ENCODE assay signal across 11 cellular contexts in genomic region chr9:127163409-127163808, GRCh38. TPM values are rescaled to one million over a fixed set of nuclear protein-coding genes. Genes with fewer than 3 reads are reported as not detected.
DNase-seq lines count a peak whose midpoint lies in the region; ATAC-seq and TF ChIP-seq lines count a peak whose summit lies in the region.
"Had no signal": no experiment of that assay in that cellular context is flagged by ENCODE, and none has a peak within 500 bp of the region (broad histone marks: within the 10 kb centered on the region; RNA-seq: fewer than 3 reads in every experiment).

No MANE protein-coding gene starts in this region.

- no peak overlapping the region for H2AFZ ChIP-seq in fibroblast of lung (ENCODE audit: low read length)

- H3K79me2 ChIP-seq in fibroblast of lung (ENCODE audit: control insufficient read depth, insufficient read depth, low read length), result no peaks in the 10 kb centered on the region

- no peaks in the 10 kb centered on the region for H3K27me3 ChIP-seq in fibroblast of lung (ENCODE audit: control insufficient read depth, insufficient read depth, low read length)
- no peaks in the 10 kb centered on the region for H3K27me3 ChIP-seq in subcutaneous abdominal adipose tissue (ENCODE audit: control insufficient read depth in 5 of 5, insufficient read depth in 4 of 5, low read length in 5 of 5)

- H3K9ac ChIP-seq in fibroblast of lung (ENCODE audit: insufficient read depth, low read length), result no peak overlapping the region
- peak overlapping the region in 1 of 5 donors; percentile 17 for H3K9ac ChIP-seq in subcutaneous abdominal adipose tissue (ENCODE audit: low read length in 5 of 5)

- no peak for TF ChIP-seq CTCF in fibroblast of lung (conservative IDR thresholded peaks at IDR 0.05 in 1 of 2, IDR thresholded peaks at IDR 0.05 in 1 of 2; ENCODE audit: low read depth in 1 of 2, low read length in 2 of 2)

- H3K4me1 ChIP-seq in fibroblast of lung (ENCODE audit: control insufficient read depth, extremely low read depth, insufficient read depth, low read length) (peaks cover 24% of the 10 kb centered on the region), subcutaneous abdominal adipose tissue (ENCODE audit: control insufficient read depth in 5 of 5, insufficient read depth in 5 of 5, low read length in 5 of 5) (peaks cover 8 to 55% (median 43%) of the 10 kb centered on the region in 5 donors)

- no peaks in the 10 kb centered on the region for H4K20me1 ChIP-seq in fibroblast of lung (ENCODE audit: control insufficient read depth, extremely low read depth, insufficient read depth, low read length)

- intact Hi-C loops in Right ventricle myocardium superior (cut with DNase I), result no loop called here
- intact Hi-C loops in Right ventricle myocardium inferior (cut with DNase I), result no loop called here

- no peak overlapping the region for H3K4me3 ChIP-seq in fibroblast of lung (replicated peaks in 1 of 4; ENCODE audit: control extremely low read depth in 1 of 4, insufficient read depth in 1 of 4, low read depth in 3 of 4, low read length in 4 of 4)
- no peak overlapping the region for H3K4me3 ChIP-seq in subcutaneous abdominal adipose tissue (ENCODE audit: low read depth in 1 of 5, low read length in 5 of 5)

- DNase-seq in Right ventricle myocardium superior (no peak), Right ventricle myocardium inferior (ENCODE audit: missing footprints) (no peak), SHP77 treated with DMSO at 0.1 percent for 48 hours (lab: John Stamatoyannopoulos, UW) (peak; percentile 14), fibroblast of lung (ENCODE audit: low read depth in 2 of 2) (peak; percentile 75 to 82), T-helper 9 cell (no peak)
- DNase-seq: Caco-2, H7, NCI-H2171 treated with DMSO at 0.1 percent for 48 hours had no signal

- H3K36me3 ChIP-seq in fibroblast of lung (ENCODE audit: control insufficient read depth, insufficient read depth, low read length) (no peaks in the 10 kb centered on the region), subcutaneous abdominal adipose tissue (ENCODE audit: control insufficient read depth in 5 of 5, insufficient read depth in 5 of 5, low read length in 5 of 5) (no peaks in the 10 kb centered on the region)

- peak overlapping the region; percentile 7 for H3K4me2 ChIP-seq in fibroblast of lung (ENCODE audit: extremely low read depth, insufficient read depth, low read length)

- H3K9me3 ChIP-seq in fibroblast of lung (ENCODE audit: control insufficient read depth, insufficient read depth, low read depth, low read length), result no peaks in the 10 kb centered on the region
- H3K9me3 ChIP-seq in subcutaneous abdominal adipose tissue (ENCODE audit: control insufficient read depth in 5 of 5, low read length in 5 of 5), result no peaks in the 10 kb centered on the region
- H3K9me3 ChIP-seq: Caco-2 had no signal

- H3K27ac ChIP-seq in fibroblast of lung (ENCODE audit: insufficient read depth, low read length) (peak overlapping the region; percentile 64), subcutaneous abdominal adipose tissue (ENCODE audit: low read depth, low read length) (peak overlapping the region; percentile 68)

- ATAC-seq in Right ventricle myocardium superior (ENCODE audit: poor library complexity) (peak; percentile 44), Right ventricle myocardium inferior (no peak), GM18519 (IDR thresholded peaks at IDR 0.05; ENCODE audit: low FRiP score, unreplicated experiment) (no peak), HG02642 (IDR thresholded peaks at IDR 0.05; ENCODE audit: poor library complexity, unreplicated experiment) (no peak)

RNA-seq across cellular contexts. Expression of gene ANGPTL2, which starts 41.0 kb away (rescaled TPM):
- total RNA-seq in Right ventricle myocardium superior (32.6 TPM), Right ventricle myocardium inferior (37.1 TPM), fibroblast of lung (108 and 163 TPM in 2 replicates)
- 56.9 and 128 TPM in 2 replicates for polyA plus RNA-seq in fibroblast of lung
- 57.6 and 130 TPM in 2 replicates for polyA plus RNA-seq in fibroblast of lung (2012)
- 60.0 and 118 TPM in 2 replicates for polyA minus RNA-seq in fibroblast of lung (ENCODE audit: low replicate concordance)
- total RNA-seq: Caco-2 had no signal

Comparison
In these comparisons a context has a peak if more than half of its experiments do, and no peak if none do; other contexts are left out.
1. DNase-seq: peak in SHP77 treated with DMSO at 0.1 percent for 48 hours (single experiment) and fibroblast of lung (2 of 2); none in Right ventricle myocardium superior (single experiment), Right ventricle myocardium inferior (single experiment) and T-helper 9 cell (single experiment).